In genomic region chr16:56673916-56674315, GRCh38 we compare ENCODE assay signal across 8 cellular contexts. TPM values are rescaled to one million over a fixed set of nuclear protein-coding genes. Genes with fewer than 3 reads are reported as not detected.
DNase-seq lines count a peak whose midpoint lies in the region; ATAC-seq and TF ChIP-seq lines count a peak whose summit lies in the region.

No MANE protein-coding gene starts in this region.

- no peak overlapping the region for H2BK20ac ChIP-seq in IMR-90 (ENCODE audit: low read depth, low read length)

- H2BK5ac ChIP-seq in IMR-90 (ENCODE audit: low read depth, low read length, poor library complexity, severe bottlenecking) = no peak overlapping the region

- H3K4me3 ChIP-seq in IMR-90 (ENCODE audit: insufficient read depth, low read depth, low read length) (no peak overlapping the region), left lung (no peak overlapping the region)

- H3K27ac ChIP-seq in C4-2B (no peak overlapping the region), IMR-90 (ENCODE audit: insufficient read depth, low read length) (no peak overlapping the region), left lung (no peak overlapping the region)

- intact Hi-C loops in IMR-90 (cut with micrococcal nuclease) (no loop called here), left lung (cut with DNase I) (no loop called here)

- no peak overlapping the region for H4K8ac ChIP-seq in IMR-90 (ENCODE audit: low read depth in 2 of 2, low read length in 2 of 2)

- H2AFZ ChIP-seq in IMR-90 (replicated peaks; ENCODE audit: low read length, poor library complexity) = no peak overlapping the region

- in situ Hi-C loops in IMR-90 (cut with MboI; ENCODE audit: low sequenced_read_pairs) = no loop called here

- 20% methylated on average over 1 of the region's 12 CpGs; no CpG with 5 or more reads in 1 of the 2 experiments for WGBS in IMR-90 (ENCODE audit: extremely low coverage in 2 of 2, insufficient read length in 1 of 2), 2 experiments

- no peak overlapping the region for H2BK15ac ChIP-seq in IMR-90 (ENCODE audit: low read depth, low read length)

- no peak overlapping the region for H3K56ac ChIP-seq in IMR-90 (ENCODE audit: extremely low read depth, insufficient read depth, low read length)

- H3K9me1 ChIP-seq in IMR-90 (ENCODE audit: insufficient read depth, low read length) = peaks cover 5% of the 10 kb centered on the region

- H4K91ac ChIP-seq in IMR-90 (ENCODE audit: insufficient read depth, low read depth, low read length) = no peak overlapping the region

- H3K18ac ChIP-seq in IMR-90 (ENCODE audit: low read depth, low read length) = no peak overlapping the region

- TF ChIP-seq POLR2A in IMR-90 (IDR thresholded peaks at IDR 0.05; ENCODE audit: low read depth, low read length) = no peak

- no peak overlapping the region for H3K9ac ChIP-seq in IMR-90 (ENCODE audit: low read depth, low read length)

- no peak overlapping the region for H3K14ac ChIP-seq in IMR-90 (replicated peaks; ENCODE audit: low read depth, low read length)

- no peak overlapping the region for H3K4ac ChIP-seq in IMR-90 (ENCODE audit: low read depth, low read length)

- H2BK120ac ChIP-seq in IMR-90 (ENCODE audit: low read depth, low read length) = no peak overlapping the region

- BruUV-seq in IMR-90 (replicated peaks; lab: Mats Ljungman, UMichigan) = no TSS peak

- H3K9me3 ChIP-seq in IMR-90 (ENCODE audit: control insufficient read depth, insufficient read depth, low read length) (no peaks in the 10 kb centered on the region), left lung (no peaks in the 10 kb centered on the region)

- peaks cover 40% of the 10 kb centered on the region for H3K27me3 ChIP-seq in IMR-90 (ENCODE audit: control insufficient read depth, insufficient read depth, low read length)
- H3K27me3 ChIP-seq in left lung = peaks cover 18 to 79% of the 10 kb centered on the region in 2 donors

- no peak overlapping the region for H4K5ac ChIP-seq in IMR-90 (ENCODE audit: low read depth, low read length)

- H3K4me1 ChIP-seq in IMR-90 (ENCODE audit: control insufficient read depth, insufficient read depth, low read length) (peaks cover 13% of the 10 kb centered on the region), left lung (peaks cover 0 to 7% of the 10 kb centered on the region in 2 donors)

- CTCF ChIA-PET in IMR-90 (lab: Yijun Ruan, JAX) = interaction anchor here (0.7 to 2.7 kb wide), 5 partner anchors 9 to 56 kb away, joined by 3 to 10 read pairs (median 5); partner anchors contain the start of gene MT1X

- H3K79me1 ChIP-seq in IMR-90 (ENCODE audit: low read depth in 1 of 2, low read length in 2 of 2) = no peaks in the 10 kb centered on the region

- peaks cover 4% of the 10 kb centered on the region; the same call in 1 of the 2 replicates for H4K20me1 ChIP-seq in IMR-90 (ENCODE audit: insufficient read depth, low read length)

- no peak overlapping the region for H2AK5ac ChIP-seq in IMR-90 (ENCODE audit: low read depth, low read length)

- no peak overlapping the region for H2AK9ac ChIP-seq in IMR-90 (replicated peaks; ENCODE audit: low read depth, low read length, poor library complexity)

- dilution Hi-C loops in IMR-90 (cut with HindIII; ENCODE audit: low sequenced_read_pairs, unreplicated experiment) = no loop called here

- peak; percentile 46 for TF ChIP-seq RAD21 in IMR-90 (IDR thresholded peaks at IDR 0.05; ENCODE audit: low read length)

- H3K23ac ChIP-seq in IMR-90 (ENCODE audit: low read depth, low read length) = no peak overlapping the region

- POLR2A ChIA-PET in IMR-90 (lab: Charles Lee; ENCODE audit: unreplicated experiment) = no interaction called here

- peak; percentile 20 for DNase-seq in IMR-90
- peak; percentile 41 for DNase-seq in astrocyte of the hippocampus (ENCODE audit: low read depth, low spot score)
- no peak for DNase-seq in left lung
- no peak for DNase-seq in RKO (ENCODE audit: low spot score)

- TF ChIP-seq CTCF in C4-2B (conservative IDR thresholded peaks at IDR 0.05) = peak; percentile 76
- peak; percentile 45 for TF ChIP-seq CTCF in IMR-90 (conservative IDR thresholded peaks at IDR 0.05; ENCODE audit: low read depth, low read length)
- TF ChIP-seq CTCF in left lung (IDR thresholded peaks at IDR 0.05) = peak; percentile 40 to 47

- ATAC-seq in IMR-90 (ENCODE audit: low read depth) (no peak), left lung (peak; percentile 70), HG03521 (IDR thresholded peaks at IDR 0.05; ENCODE audit: unreplicated experiment) (no peak), GM18511 (IDR thresholded peaks at IDR 0.05; ENCODE audit: unreplicated experiment) (no peak), HG03432 (IDR thresholded peaks at IDR 0.05; ENCODE audit: unreplicated experiment) (no peak)

- no peak overlapping the region for H3K4me2 ChIP-seq in IMR-90 (ENCODE audit: low read depth, low read length)

- H3K36me3 ChIP-seq in IMR-90 (ENCODE audit: control insufficient read depth, insufficient read depth, low read length) = no peaks in the 10 kb centered on the region
- no peaks in the 10 kb centered on the region for H3K36me3 ChIP-seq in left lung

TF ChIP-seq in IMR-90, 13 proteins besides CTCF, POLR2A, EP300 and RAD21:
- TF ChIP-seq CHD1 (IDR thresholded peaks at IDR 0.05; ENCODE audit: low read depth, low read length) (no peak), SMC3 (IDR thresholded peaks at IDR 0.05; ENCODE audit: low read depth, low read length) (peak; percentile 31; the same call in 1 of the 2 replicates), MAZ (IDR thresholded peaks at IDR 0.05; ENCODE audit: borderline replicate concordance, low read depth, low read length) (no peak), NFE2L2 (IDR thresholded peaks at IDR 0.05; ENCODE audit: low read depth, low read length) (no peak), FOS (IDR thresholded peaks at IDR 0.05; ENCODE audit: low read depth, low read length) (no peak), USF2 (IDR thresholded peaks at IDR 0.05; ENCODE audit: low read depth, low read length) (no peak)
- TF ChIP-seq, protein P1, sequence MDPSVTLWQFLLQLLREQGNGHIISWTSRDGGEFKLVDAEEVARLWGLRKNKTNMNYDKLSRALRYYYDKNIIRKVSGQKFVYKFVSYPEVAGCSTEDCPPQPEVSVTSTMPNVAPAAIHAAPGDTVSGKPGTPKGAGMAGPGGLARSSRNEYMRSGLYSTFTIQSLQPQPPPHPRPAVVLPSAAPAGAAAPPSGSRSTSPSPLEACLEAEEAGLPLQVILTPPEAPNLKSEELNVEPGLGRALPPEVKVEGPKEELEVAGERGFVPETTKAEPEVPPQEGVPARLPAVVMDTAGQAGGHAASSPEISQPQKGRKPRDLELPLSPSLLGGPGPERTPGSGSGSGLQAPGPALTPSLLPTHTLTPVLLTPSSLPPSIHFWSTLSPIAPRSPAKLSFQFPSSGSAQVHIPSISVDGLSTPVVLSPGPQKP (IDR thresholded peaks at IDR 0.05; ENCODE audit: borderline replicate concordance, low read depth, low read length) = no peak

RNA-seq across cellular contexts. Expression of gene MT1H, which starts 4.3 kb away (rescaled TPM):
- not detected in 2 replicates for total RNA-seq in IMR-90 (2012; rRNA removed)
- polyA plus RNA-seq in IMR-90 (2012; rRNA removed) = not detected in 2 replicates
- polyA plus RNA-seq in IMR-90 (2012; cell fraction: cytosol; rRNA removed) = not detected in 2 replicates
- not detected in 2 replicates for polyA plus RNA-seq in IMR-90 (2012; cell fraction: nucleus; rRNA removed; ENCODE audit: low replicate concordance)
- total RNA-seq in left lung = 1 to 10 TPM in 1 of 2 donors, not detected in 1; 2.3 TPM

RNA-seq across cellular contexts. Expression of gene MT1G, which starts 6.1 kb away (rescaled TPM):
- total RNA-seq in IMR-90 (2012; rRNA removed) (not detected in 2 replicates), left lung (10 to 100 TPM in 1 of 2 donors, 1 to 10 TPM in 1; 2.7 to 22.1 TPM)
- 0.48 and 0.56 TPM in 2 replicates for polyA plus RNA-seq in IMR-90 (2012; rRNA removed)
- 0.62 TPM in 1 of 2 replicates, not detected in the other for polyA plus RNA-seq in IMR-90 (2012; cell fraction: cytosol; rRNA removed)
- polyA plus RNA-seq in IMR-90 (2012; cell fraction: nucleus; rRNA removed; ENCODE audit: low replicate concordance) = not detected in 2 replicates

RNA-seq across cellular contexts. Expression of gene MT1X, which starts 8.4 kb away (rescaled TPM):
- 5.6 and 37.2 TPM in 2 replicates for total RNA-seq in IMR-90 (2012; rRNA removed)
- 117 and 170 TPM in 2 replicates for polyA plus RNA-seq in IMR-90 (2012; rRNA removed)
- 21.5 and 26.9 TPM in 2 replicates for polyA plus RNA-seq in IMR-90 (2012; cell fraction: cytosol; rRNA removed)
- 12.7 and 14.1 TPM in 2 replicates for polyA plus RNA-seq in IMR-90 (2012; cell fraction: nucleus; rRNA removed; ENCODE audit: low replicate concordance)
- 100 to 1,000 TPM in 1 of 2 donors, 10 to 100 TPM in 1; 78.4 to 126 TPM for total RNA-seq in left lung

RNA-seq across cellular contexts. Expression of gene MT1F, which starts 16.2 kb away (rescaled TPM):
- total RNA-seq in IMR-90 (2012; rRNA removed) (not detected in 2 replicates), left lung (10 to 100 TPM in 1 of 2 donors, 1 to 10 TPM in 1; 8.8 to 14.8 TPM)
- 0.56 and 1.1 TPM in 2 replicates for polyA plus RNA-seq in IMR-90 (2012; rRNA removed)
- 0.73 and 0.95 TPM in 2 replicates for polyA plus RNA-seq in IMR-90 (2012; cell fraction: cytosol; rRNA removed)
- polyA plus RNA-seq in IMR-90 (2012; cell fraction: nucleus; rRNA removed; ENCODE audit: low replicate concordance) = 0.07 and 0.26 TPM in 2 replicates

RNA-seq across cellular contexts. Expression of gene MT1B, which starts 22.2 kb away (rescaled TPM):
- total RNA-seq in IMR-90 (2012; rRNA removed) (not detected in 2 replicates), left lung (not detected)
- not detected in 2 replicates for polyA plus RNA-seq in IMR-90 (2012; rRNA removed)
- polyA plus RNA-seq in IMR-90 (2012; cell fraction: cytosol; rRNA removed) = not detected in 2 replicates
- polyA plus RNA-seq in IMR-90 (2012; cell fraction: nucleus; rRNA removed; ENCODE audit: low replicate concordance) = not detected in 2 replicates

Comparison
In these comparisons a context has a peak if more than half of its experiments do, and no peak if none do; other contexts are left out.
1. DNase-seq: peak in IMR-90 (single experiment) and astrocyte of the hippocampus (single experiment); none in left lung (0 of 2) and RKO (single experiment).
2. Peak in every context shown above with its lines, with median percentiles within 50 percentile points of each other: CTCF ChIP-seq.